22 cellular contexts compared by ENCODE assay signal in genomic region chr17:57991537-57991936, GRCh38.
"Had no signal": no experiment of that assay in that cellular context is flagged by ENCODE, and none has a peak within 500 bp of the region (broad histone marks: within the 10 kb centered on the region; RNA-seq: fewer than 3 reads in every experiment).

No MANE protein-coding gene starts in this region.

- H3K9me3 ChIP-seq: body of pancreas, lower lobe of right lung, vagina had no signal

- H3K27me3 Mint-ChIP-seq: activated CD4-positive, alpha-beta T cell treated with anti-CD3 and anti-CD28 coated beads, Interleukin-2, amount 10 ng/mL, durations not matched to agents 24 days and 14 days; activated CD8-positive, alpha-beta T cell treated with anti-CD3 and anti-CD28 coated beads for 36 hours; activated naive CD8-positive, alpha-beta T cell; stimulated activated naive CD8-positive, alpha-beta T cell treated with anti-CD3 and anti-CD28 coated beads, Interleukin-15, Interleukin-2, amounts not matched to agents 100 ng/mL and 50 ng/mL, for 24 hours had no signal

- H3K9me3 Mint-ChIP-seq: activated CD4-positive, alpha-beta T cell treated with anti-CD3 and anti-CD28 coated beads, Interleukin-2, amount 10 ng/mL, durations not matched to agents 24 days and 14 days; activated CD8-positive, alpha-beta T cell treated with anti-CD3 and anti-CD28 coated beads for 36 hours; nephron progenitor cell; stimulated activated naive CD8-positive, alpha-beta T cell treated with anti-CD3 and anti-CD28 coated beads, Interleukin-15, Interleukin-2, amounts not matched to agents 100 ng/mL and 50 ng/mL, for 24 hours had no signal

- H3K4me3 ChIP-seq: body of pancreas, lower lobe of right lung, vagina had no signal

- H3K4me3 Mint-ChIP-seq: activated CD4-positive, alpha-beta T cell treated with anti-CD3 and anti-CD28 coated beads, Interleukin-2, amount 10 ng/mL, durations not matched to agents 24 days and 14 days; activated CD8-positive, alpha-beta T cell treated with anti-CD3 and anti-CD28 coated beads for 36 hours; activated naive CD8-positive, alpha-beta T cell; nephron progenitor cell; stimulated activated naive CD8-positive, alpha-beta T cell treated with anti-CD3 and anti-CD28 coated beads, Interleukin-15, Interleukin-2, amounts not matched to agents 100 ng/mL and 50 ng/mL, for 24 hours had no signal

- H3K36me3 Mint-ChIP-seq: activated naive CD8-positive, alpha-beta T cell had no signal

- DNase-seq: activated CD4-positive, alpha-beta T cell treated with anti-CD3 and anti-CD28 coated beads, Interleukin-2, amount 10 ng/mL, durations not matched to agents 24 days and 14 days; activated CD8-positive, alpha-beta T cell treated with anti-CD3 and anti-CD28 coated beads for 36 hours; activated effector memory CD4-positive, alpha-beta T cell treated with anti-CD3 and anti-CD28 coated beads, Interleukin-2, amount 50 U/mL, for 16 hours; activated T-cell treated with anti-CD3 and anti-CD28 coated beads, Interleukin-2, amount 50 U/mL, for 48 hours; body of pancreas; dermis blood vessel endothelial cell; effector memory CD4-positive, alpha-beta T cell; hippocampal formation; islet precursor cell; left colon; lower lobe of right lung; midbrain; nephron progenitor cell; occipital lobe; posterior cingulate gyrus; T-helper 1 cell; T-helper 9 cell; trophoblast cell had no signal

- H3K27ac ChIP-seq: body of pancreas, lower lobe of right lung, vagina had no signal

- ATAC-seq: activated CD8-positive, alpha-beta T cell treated with anti-CD3 and anti-CD28 coated beads for 36 hours; body of pancreas; left colon; lower lobe of right lung had no signal

- FAIRE-seq: endothelial cell of umbilical vein had no signal

- H3K36me3 ChIP-seq: lower lobe of right lung, vagina had no signal

- H3K27me3 ChIP-seq: body of pancreas, vagina had no signal

- H3K27ac Mint-ChIP-seq: activated CD4-positive, alpha-beta T cell treated with anti-CD3 and anti-CD28 coated beads, Interleukin-2, amount 10 ng/mL, durations not matched to agents 24 days and 14 days; activated CD8-positive, alpha-beta T cell treated with anti-CD3 and anti-CD28 coated beads for 36 hours; nephron progenitor cell; stimulated activated naive CD8-positive, alpha-beta T cell treated with anti-CD3 and anti-CD28 coated beads, Interleukin-15, Interleukin-2, amounts not matched to agents 100 ng/mL and 50 ng/mL, for 24 hours had no signal
